In the genomic region with DNA sequence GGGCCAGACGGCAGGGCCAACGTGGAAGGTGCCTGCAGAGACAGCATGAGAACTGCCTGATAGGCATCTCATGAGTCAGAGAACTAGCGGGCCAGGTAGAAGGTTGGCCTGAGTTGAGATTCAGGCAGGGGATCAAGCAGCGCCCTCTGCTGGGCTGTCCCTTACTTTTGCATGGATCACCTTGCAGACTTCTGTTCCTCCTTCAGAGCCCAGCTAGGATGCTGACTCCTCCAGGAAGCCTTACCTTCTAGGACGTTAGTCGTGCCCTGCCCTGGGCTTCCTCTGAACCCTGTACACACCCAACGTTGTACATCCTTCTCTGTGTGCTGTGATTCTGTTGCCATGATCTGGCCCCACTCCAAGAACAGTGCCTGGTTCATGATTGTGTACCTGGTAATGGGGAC, we compare ENCODE assay signal across 8 cellular contexts.
DNase-seq lines count a peak whose midpoint lies in the region; ATAC-seq and TF ChIP-seq lines count a peak whose summit lies in the region.

No MANE protein-coding gene starts in this region.

- H4K8ac ChIP-seq in mesenchymal stem cell (ENCODE audit: low read length): no peak overlapping the region

- H2BK12ac ChIP-seq in mesenchymal stem cell (ENCODE audit: low read length in 2 of 2): no peak overlapping the region

- H3K9me2 ChIP-seq in HCT116 (ENCODE audit: insufficient read depth): no peaks in the 10 kb centered on the region

- CTCF ChIA-PET in HCT116 (lab: Charles Lee): interaction anchor here (0.6 to 2.0 kb wide), 8 partner anchors 10 to 315 kb away, joined by 3 to 9 read pairs (median 5); no protein-coding TSS in a partner anchor

- 61% methylated on average over 7 of the region's 7 CpGs for WGBS in mesenchymal stem cell

- H3K36me3 ChIP-seq in HCT116 (ENCODE audit: control insufficient read depth in 1 of 2, insufficient read depth in 2 of 2, low read length in 2 of 2) (no peaks in the 10 kb centered on the region), mesenchymal stem cell (ENCODE audit: control insufficient read depth in 1 of 2, insufficient read depth in 2 of 2, low read depth in 1 of 2, low read length in 2 of 2) (no peaks in the 10 kb centered on the region)

- H3K79me1 ChIP-seq in mesenchymal stem cell (replicated peaks; ENCODE audit: low read length, poor library complexity, severe bottlenecking): no peaks in the 10 kb centered on the region

- H4K20me1 ChIP-seq in HCT116 (ENCODE audit: insufficient read depth): no peaks in the 10 kb centered on the region

- ATAC-seq in HCT116 (peak; percentile 92), HG03159 (IDR thresholded peaks at IDR 0.05; ENCODE audit: unreplicated experiment) (no peak), HG02623 (IDR thresholded peaks at IDR 0.05; ENCODE audit: unreplicated experiment) (no peak)

- RAD21 ChIA-PET in HCT116 (lab: Charles Lee; ENCODE audit: low non-redundant PET in 1 of 2, low total read pairs in 2 of 2, uncharacterized antibody in 2 of 2, unreplicated experiment in 2 of 2): interaction anchor here (0.6 to 1.0 kb wide), 2 partner anchors 9 to 316 kb away, joined by 3 read pairs; no protein-coding TSS in a partner anchor

- H2BK120ac ChIP-seq in mesenchymal stem cell (ENCODE audit: low read depth, low read length): no peak overlapping the region

- H3K4me3 ChIP-seq in HCT116 (replicated peaks in 1 of 2; ENCODE audit: low read depth in 1 of 2, low read length in 2 of 2) (no peak overlapping the region), mesenchymal stem cell (ENCODE audit: insufficient read depth in 1 of 2, low read depth in 1 of 2, low read length in 2 of 2) (no peak overlapping the region)

- DNase-seq in COR-L47 (lab: John Stamatoyannopoulos, UW) (peak; percentile 40), HCT116 (ENCODE audit: low read depth, low spot score) (peak; percentile 67), iPS-NIHi7 (ENCODE audit: extremely low spot score) (peak; percentile 86), mesenchymal stem cell (no peak), immature natural killer cell (no peak)

- H3K36me3 Mint-ChIP-seq in immature natural killer cell: no peaks in the 10 kb centered on the region

- H3K27ac ChIP-seq in HCT116 (ENCODE audit: low read depth, low read length) (no peak overlapping the region), VCaP (no peak overlapping the region), mesenchymal stem cell (ENCODE audit: low read length, poor library complexity, severe bottlenecking) (no peak overlapping the region)

- no peak overlapping the region for H3K9ac ChIP-seq in HCT116 (ENCODE audit: low read length)
- H3K9ac ChIP-seq in mesenchymal stem cell (ENCODE audit: low read length): no peak overlapping the region

- TF ChIP-seq CTCF in HCT116 (IDR thresholded peaks at IDR 0.05 in 2 of 3, conservative IDR thresholded peaks at IDR 0.05 in 1 of 3; ENCODE audit: borderline replicate concordance in 1 of 3, insufficient read depth in 1 of 3, low read depth in 2 of 3, low read length in 2 of 3) (peak; percentile 71 to 87 (median 73); a peak in 5 of 6 replicates), VCaP (conservative IDR thresholded peaks at IDR 0.05) (peak; percentile 55)

- H3K27me3 ChIP-seq in HCT116 (ENCODE audit: insufficient read depth, low read length): no peaks in the 10 kb centered on the region
- H3K27me3 ChIP-seq in mesenchymal stem cell (ENCODE audit: control insufficient read depth in 1 of 2, insufficient read depth in 1 of 2, low read length in 2 of 2): peaks cover 0 to 46% of the 10 kb centered on the region in 2 experiments

- H3K27ac Mint-ChIP-seq in immature natural killer cell: no peak overlapping the region

- no peaks in the 10 kb centered on the region for H3K9me3 Mint-ChIP-seq in immature natural killer cell

- no TSS peak for BruUV-seq in HCT116 (replicated peaks; lab: Mats Ljungman, UMichigan)

- H2AFZ ChIP-seq in HCT116 (ENCODE audit: low read depth, low read length, poor library complexity, severe bottlenecking) (no peak overlapping the region), mesenchymal stem cell (ENCODE audit: low read depth, low read length) (no peak overlapping the region)

- no peak overlapping the region for H2BK5ac ChIP-seq in mesenchymal stem cell (ENCODE audit: low read depth, low read length, poor library complexity, severe bottlenecking)

- no peak overlapping the region for H4K91ac ChIP-seq in mesenchymal stem cell (ENCODE audit: low read length)

- POLR2A ChIA-PET in HCT116 (lab: Charles Lee): no interaction called here

- H3K4me2 ChIP-seq in HCT116 (ENCODE audit: low read length): peak overlapping the region; percentile 2; the same call in 1 of the 2 replicates
- H3K4me2 ChIP-seq in mesenchymal stem cell (ENCODE audit: low read length, poor library complexity, severe bottlenecking): no peak overlapping the region

- no peak overlapping the region for H3K4ac ChIP-seq in mesenchymal stem cell (ENCODE audit: low read depth in 1 of 2, low read length in 2 of 2)

- H2AK5ac ChIP-seq in mesenchymal stem cell (ENCODE audit: low read length, severe bottlenecking): no peak overlapping the region

- no peaks in the 10 kb centered on the region for H3K9me3 ChIP-seq in HCT116 (ENCODE audit: control insufficient read depth in 1 of 2, insufficient read depth in 1 of 2, low read depth in 1 of 2, low read length in 2 of 2)
- H3K9me3 ChIP-seq in mesenchymal stem cell (ENCODE audit: control insufficient read depth, low read length): peaks cover 3% of the 10 kb centered on the region

- TF ChIP-seq POLR2A in HCT116 (IDR thresholded peaks at IDR 0.05; ENCODE audit: borderline replicate concordance, extremely low read depth, insufficient read depth, insufficient read length): no peak

- H2BK15ac ChIP-seq in mesenchymal stem cell (ENCODE audit: low read depth, poor library complexity, severe bottlenecking): no peak overlapping the region

- peaks cover 0 to 4% (median 0%) of the 10 kb centered on the region in 3 donors for H3K27me3 Mint-ChIP-seq in immature natural killer cell (ENCODE audit: low read depth in 3 of 3)

- H3K14ac ChIP-seq in mesenchymal stem cell (ENCODE audit: low read length in 2 of 2): no peak overlapping the region

- peak; percentile 88 for TF ChIP-seq RAD21 in HCT116 (IDR thresholded peaks at IDR 0.05; ENCODE audit: low read depth)

- no peak overlapping the region for H3K18ac ChIP-seq in mesenchymal stem cell (ENCODE audit: low read depth in 1 of 2, low read length in 2 of 2)

- no peak overlapping the region for H3K4me3 Mint-ChIP-seq in immature natural killer cell

- H3K23ac ChIP-seq in mesenchymal stem cell (ENCODE audit: low read length in 2 of 2): no peak overlapping the region

- intact Hi-C loops in HCT116 (cut with micrococcal nuclease): loop anchor here (1.0 to 2.0 kb wide), 2 partner anchors 85 to 315 kb away; no protein-coding TSS in a partner anchor

- H3K4me1 ChIP-seq in HCT116 (ENCODE audit: control insufficient read depth in 1 of 2, insufficient read depth in 2 of 2, low read length in 2 of 2) (peaks cover 0 to 20% of the 10 kb centered on the region in 2 experiments; a peak in 2 of 4 replicates), mesenchymal stem cell (ENCODE audit: control insufficient read depth, insufficient read depth, low read depth, low read length) (peaks cover 23% of the 10 kb centered on the region)

- H3K4me1 Mint-ChIP-seq in immature natural killer cell: peaks cover 0 to 7% of the 10 kb centered on the region in 2 donors

- no peaks in the 10 kb centered on the region for H3K79me2 ChIP-seq in HCT116 (ENCODE audit: insufficient read depth, low read length)

TF ChIP-seq in HCT116, 20 proteins besides CTCF, POLR2A, EP300 and RAD21:
- peak; percentile 8 for TF ChIP-seq CBX3 (IDR thresholded peaks at IDR 0.05; ENCODE audit: low read depth)
- TF ChIP-seq, protein P1, sequence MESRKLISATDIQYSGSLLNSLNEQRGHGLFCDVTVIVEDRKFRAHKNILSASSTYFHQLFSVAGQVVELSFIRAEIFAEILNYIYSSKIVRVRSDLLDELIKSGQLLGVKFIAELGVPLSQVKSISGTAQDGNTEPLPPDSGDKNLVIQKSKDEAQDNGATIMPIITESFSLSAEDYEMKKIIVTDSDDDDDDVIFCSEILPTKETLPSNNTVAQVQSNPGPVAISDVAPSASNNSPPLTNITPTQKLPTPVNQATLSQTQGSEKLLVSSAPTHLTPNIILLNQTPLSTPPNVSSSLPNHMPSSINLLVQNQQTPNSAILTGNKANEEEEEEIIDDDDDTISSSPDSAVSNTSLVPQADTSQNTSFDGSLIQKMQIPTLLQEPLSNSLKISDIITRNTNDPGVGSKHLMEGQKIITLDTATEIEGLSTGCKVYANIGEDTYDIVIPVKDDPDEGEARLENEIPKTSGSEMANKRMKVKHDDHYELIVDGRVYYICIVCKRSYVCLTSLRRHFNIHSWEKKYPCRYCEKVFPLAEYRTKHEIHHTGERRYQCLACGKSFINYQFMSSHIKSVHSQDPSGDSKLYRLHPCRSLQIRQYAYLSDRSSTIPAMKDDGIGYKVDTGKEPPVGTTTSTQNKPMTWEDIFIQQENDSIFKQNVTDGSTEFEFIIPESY (IDR thresholded peaks at IDR 0.05; ENCODE audit: extremely low read depth, insufficient replicate concordance, low read length): no peak
TF ChIP-seq in HCT116: peak in this region for 1.

Comparison
In these comparisons a context has a peak if more than half of its experiments do, and no peak if none do; other contexts are left out.
1. DNase-seq: peak in COR-L47 (single experiment), HCT116 (single experiment) and iPS-NIHi7 (single experiment); none in mesenchymal stem cell (single experiment) and immature natural killer cell (0 of 3).